In the genomic region with DNA sequence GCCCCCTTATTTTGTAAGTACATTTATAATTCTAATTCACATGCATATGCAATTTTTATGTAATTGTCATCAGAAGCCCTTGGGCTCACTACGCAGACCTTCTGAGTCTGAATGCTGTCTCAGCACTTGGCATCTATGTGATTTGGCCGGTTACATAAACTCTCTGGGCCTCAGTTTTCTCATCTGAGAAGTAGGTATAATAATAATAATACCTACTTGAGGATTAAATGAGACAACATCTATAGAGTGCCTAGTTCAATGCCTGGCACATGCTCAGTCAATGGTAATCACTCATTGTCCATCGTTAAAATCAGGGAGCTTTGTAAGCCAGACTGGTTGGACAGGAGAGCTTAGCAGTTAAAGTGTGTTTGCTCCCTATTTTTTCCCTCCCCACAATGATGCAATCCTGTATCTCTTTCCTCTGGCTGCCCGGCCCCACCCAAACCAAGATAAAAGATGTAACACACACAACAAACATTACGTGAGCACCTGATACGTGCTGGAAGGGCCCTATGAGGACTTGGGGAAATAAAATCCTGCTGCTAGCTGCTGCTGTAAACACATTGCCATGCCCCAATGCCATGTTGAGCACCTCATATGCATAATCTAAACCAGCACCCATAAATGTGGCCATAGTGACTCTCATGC, we compare ENCODE assay signal across 26 cellular contexts.
DNase-seq lines count a peak whose midpoint lies in the region; ATAC-seq, FAIRE-seq and TF ChIP-seq lines count a peak whose summit lies in the region.
"Had no signal": no experiment of that assay in that cellular context is flagged by ENCODE, and none has a peak within 500 bp of the region (broad histone marks: within the 10 kb centered on the region; RNA-seq: fewer than 3 reads in every experiment).

No MANE protein-coding gene starts in this region.

- H3K4me3 ChIP-seq in mucosa of descending colon (no peak overlapping the region), vagina (no peak overlapping the region)
- H3K4me3 ChIP-seq: BLaER1, SJCRH30 had no signal

- no peaks in the 10 kb centered on the region for H3K4me1 ChIP-seq in mucosa of descending colon (ENCODE audit: low read depth)
- H3K4me1 ChIP-seq in vagina, result no peaks in the 10 kb centered on the region
- H3K4me1 ChIP-seq: SJCRH30 had no signal

- H3K9me3 ChIP-seq in mucosa of descending colon (no peaks in the 10 kb centered on the region), vagina (no peaks in the 10 kb centered on the region)
- H3K9me3 ChIP-seq: SJCRH30 had no signal

- intact Hi-C loops in mucosa of descending colon (cut with DNase I, micrococcal nuclease), result no loop called here
- intact Hi-C loops in vagina (cut with DNase I), result no loop called here

- H3K27ac Mint-ChIP-seq in natural killer cell treated with Interleukin-12 subunit alpha and Interleukin-12 subunit beta and Interleukin-15 and Interleukin-18, amount 100 ng/mL, for 72 hours, result no peak overlapping the region
- H3K27ac Mint-ChIP-seq: CD4-positive, alpha-beta T cell had no signal

- H3K36me3 Mint-ChIP-seq in natural killer cell treated with Interleukin-12 subunit alpha and Interleukin-12 subunit beta and Interleukin-15 and Interleukin-18, amount 100 ng/mL, for 72 hours, result no peaks in the 10 kb centered on the region

- no peaks in the 10 kb centered on the region for H3K27me3 Mint-ChIP-seq in natural killer cell treated with Interleukin-12 subunit alpha and Interleukin-12 subunit beta and Interleukin-15 and Interleukin-18, amount 100 ng/mL, for 72 hours
- H3K27me3 Mint-ChIP-seq: CD4-positive, alpha-beta T cell had no signal

- no peaks in the 10 kb centered on the region for H3K4me1 Mint-ChIP-seq in natural killer cell treated with Interleukin-12 subunit alpha and Interleukin-12 subunit beta and Interleukin-15 and Interleukin-18, amount 100 ng/mL, for 72 hours (ENCODE audit: low read depth in 2 of 2)

- H3K4me3 Mint-ChIP-seq in natural killer cell treated with Interleukin-12 subunit alpha and Interleukin-12 subunit beta and Interleukin-15 and Interleukin-18, amount 100 ng/mL, for 72 hours, result no peak overlapping the region
- H3K4me3 Mint-ChIP-seq: CD4-positive, alpha-beta T cell had no signal

- FAIRE-seq in GM12892 (lab: Jason Lieb, UNC), result no peak
- FAIRE-seq: D721Med, GM18507 had no signal

- TF ChIP-seq CTCF in mucosa of descending colon (IDR thresholded peaks at IDR 0.05) (no peak), vagina (IDR thresholded peaks at IDR 0.05) (no peak)

- no peaks in the 10 kb centered on the region for H3K9me3 Mint-ChIP-seq in natural killer cell treated with Interleukin-12 subunit alpha and Interleukin-12 subunit beta and Interleukin-15 and Interleukin-18, amount 100 ng/mL, for 72 hours
- H3K9me3 Mint-ChIP-seq: CD4-positive, alpha-beta T cell had no signal

- H3K36me3 ChIP-seq in mucosa of descending colon (ENCODE audit: low read depth) (no peaks in the 10 kb centered on the region), vagina (no peaks in the 10 kb centered on the region)
- H3K36me3 ChIP-seq: BLaER1, SJCRH30 had no signal

- no peaks in the 10 kb centered on the region for H3K27me3 ChIP-seq in vagina
- H3K27me3 ChIP-seq: BLaER1, SJCRH30 had no signal

- ATAC-seq in mucosa of descending colon, result peak; percentile 73
- ATAC-seq in natural killer cell treated with Interleukin-12 subunit alpha and Interleukin-12 subunit beta and Interleukin-15 and Interleukin-18, amount 100 ng/mL, for 72 hours, result no peak
- ATAC-seq: PC-3, Right ventricle myocardium inferior, SK-N-SH treated with all-trans-retinoic acid at 6 μM for 48 hours had no signal

- H3K27ac ChIP-seq in vagina, result no peak overlapping the region
- H3K27ac ChIP-seq: BLaER1, HL-60, SJCRH30 had no signal

- DNase-seq in NCI-H748 (lab: John Stamatoyannopoulos, UW; ENCODE audit: unreplicated experiment), result peak; percentile 59
- no peak for DNase-seq in NCI-H748 treated with DMSO at 0.1 percent for 48 hours (lab: John Stamatoyannopoulos, UW)
- DNase-seq in erythroblast (lab: John Stamatoyannopoulos, UW), result peak; percentile 62 to 78
- DNase-seq in mucosa of descending colon, result no peak
- no peak for DNase-seq in natural killer cell treated with Interleukin-12 subunit alpha and Interleukin-12 subunit beta and Interleukin-15 and Interleukin-18, amount 100 ng/mL, for 72 hours (ENCODE audit: low spot score)
- no peak for DNase-seq in GM12892 (ENCODE audit: insufficient read length)
- no peak for DNase-seq in vagina (ENCODE audit: extremely low spot score in 2 of 2)
- DNase-seq in activated gamma-delta T cell treated with Interleukin-2 at 50 U/mL for 16 hours, result no peak
- DNase-seq: 8988T; CD4-positive, alpha-beta T cell; Karpas-422; NCI-H1092 treated with DMSO at 0.1 percent for 48 hours; NCI-H1436 treated with DMSO at 0.1 percent for 48 hours; NCI-H187 treated with DMSO at 0.1 percent for 48 hours; NCI-H2171 treated with DMSO at 0.1 percent for 48 hours; NCI-H446 treated with DMSO at 0.1 percent for 48 hours; NCI-H526 treated with DMSO at 0.1 percent for 48 hours; NK-92 treated with Interleukin-12 subunit alpha and Interleukin-12 subunit beta, amount 100 ng/mL, for 24 hours; PC-3; SJCRH30 had no signal

- TF ChIP-seq POLR2A in erythroblast (IDR thresholded peaks at IDR 0.05; ENCODE audit: low read length), result no peak
- no peak for TF ChIP-seq POLR2A in GM12892 (IDR thresholded peaks at IDR 0.05; ENCODE audit: low read depth, low read length)
- TF ChIP-seq POLR2A in vagina (IDR thresholded peaks at IDR 0.05), result no peak

Comparison
In these comparisons a context has a peak if more than half of its experiments do, and no peak if none do; other contexts are left out.
1. DNase-seq: peak in NCI-H748 (single experiment) and erythroblast (2 of 2); none in NCI-H748 treated with DMSO at 0.1 percent for 48 hours (single experiment), mucosa of descending colon (0 of 3), natural killer cell treated with Interleukin-12 subunit alpha and Interleukin-12 subunit beta and Interleukin-15 and Interleukin-18, amount 100 ng/mL, for 72 hours (single experiment), GM12892 (single experiment), vagina (0 of 2) and activated gamma-delta T cell treated with Interleukin-2 at 50 U/mL for 16 hours (single experiment).